In the genomic region with DNA sequence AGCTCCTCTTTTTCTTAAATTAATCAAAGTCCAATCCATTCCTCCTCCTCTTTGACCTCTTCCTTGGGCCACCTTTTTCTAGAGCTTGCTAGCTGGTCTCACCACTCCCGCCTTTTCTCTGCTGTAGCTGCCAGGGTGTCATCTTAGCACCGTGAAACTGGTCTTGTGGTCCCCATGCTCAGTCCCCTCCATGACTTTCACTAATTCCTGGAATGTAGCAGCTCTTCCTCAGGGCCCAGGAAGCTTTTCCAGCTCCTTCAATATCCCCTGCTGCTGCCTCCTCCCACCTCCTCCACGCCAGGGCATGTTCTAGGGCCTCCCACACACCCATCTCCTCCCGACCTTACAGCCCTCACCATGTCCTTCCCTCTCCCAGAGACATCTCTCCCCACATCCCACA, we compare ENCODE assay signal across 31 cellular contexts.
"Had no signal": no experiment of that assay in that cellular context is flagged by ENCODE, and none has a peak within 500 bp of the region (broad histone marks: within the 10 kb centered on the region; RNA-seq: fewer than 3 reads in every experiment).

No MANE protein-coding gene starts in this region.

- H3K4me2 ChIP-seq: hepatocyte, smooth muscle cell had no signal

- H3K9me3 Mint-ChIP-seq: memory B cell; nephron; stimulated activated naive CD8-positive, alpha-beta T cell treated with anti-CD3 and anti-CD28 coated beads, Interleukin-15, amount 100 ng/mL, for 72 hours had no signal

- H3K4me1 ChIP-seq: esophagus muscularis mucosa, foreskin keratinocyte, gastroesophageal sphincter, heart left ventricle, pancreas, right lobe of liver, suprapubic skin, transverse colon had no signal

- H3K4me3 ChIP-seq: dorsolateral prefrontal cortex, esophagus muscularis mucosa, gastroesophageal sphincter, heart left ventricle, hepatocyte, lung, mucosa of descending colon, pancreas, right lobe of liver, smooth muscle cell, suprapubic skin, transverse colon had no signal

- H3K27ac Mint-ChIP-seq: memory B cell; mesothelial cell of epicardium; naive thymus-derived CD4-positive, alpha-beta T cell; stimulated activated naive CD8-positive, alpha-beta T cell treated with anti-CD3 and anti-CD28 coated beads, Interleukin-15, amount 100 ng/mL, for 72 hours had no signal

- H3K27me3 ChIP-seq: esophagus muscularis mucosa, foreskin keratinocyte, gastroesophageal sphincter, heart left ventricle, hepatocyte, pancreas, right lobe of liver, suprapubic skin, transverse colon had no signal

- H3K36me3 ChIP-seq: esophagus muscularis mucosa, gastroesophageal sphincter, heart left ventricle, pancreas, right lobe of liver, suprapubic skin, transverse colon had no signal

- ATAC-seq: foreskin keratinocyte; gastroesophageal sphincter; heart left ventricle; left lobe of liver; mucosa of descending colon; naive thymus-derived CD4-positive, alpha-beta T cell; pancreas; right lobe of liver; stimulated activated naive CD8-positive, alpha-beta T cell treated with anti-CD3 and anti-CD28 coated beads, Interleukin-15, amount 100 ng/mL, for 72 hours had no signal

- H3K9me3 ChIP-seq: esophagus muscularis mucosa, gastroesophageal sphincter, heart left ventricle, mucosa of descending colon, pancreas, right lobe of liver, suprapubic skin, transverse colon had no signal

- H3K79me2 ChIP-seq: hepatocyte had no signal

- DNase-seq: central memory CD4-positive, alpha-beta T cell; dorsolateral prefrontal cortex; effector CD8-positive, alpha-beta T cell; foreskin keratinocyte; heart left ventricle; mucosa of descending colon; naive thymus-derived CD4-positive, alpha-beta T cell; occipital lobe; pancreas; retina; right lobe of liver; stimulated activated CD4-positive, alpha-beta T cell treated with anti-CD3 and anti-CD28 coated beads, Interleukin-12 subunit alpha, Interleukin-12 subunit beta, amount 100 ng/mL, for 4 hours; stimulated activated CD4-positive, alpha-beta T cell treated with anti-CD3 and anti-CD28 coated beads, Interleukin-1b, Interleukin-23, amount 100 ng/mL, for 48 hours; stimulated activated CD4-positive, alpha-beta T cell treated with anti-CD3 and anti-CD28 coated beads, Interleukin-4, amount 100 ng/mL, for 1 hour; stimulated activated CD8-positive, alpha-beta memory T cell treated with anti-CD3 and anti-CD28 coated beads, Interleukin-4, amount 100 ng/mL, for 48 hours; stimulated activated naive CD4-positive, alpha-beta T cell; stimulated activated naive CD8-positive, alpha-beta T cell treated with anti-CD3 and anti-CD28 coated beads, Interleukin-15, amount 100 ng/mL, for 72 hours; transverse colon had no signal

- H3K4me1 Mint-ChIP-seq: stimulated activated naive CD8-positive, alpha-beta T cell treated with anti-CD3 and anti-CD28 coated beads, Interleukin-15, amount 100 ng/mL, for 72 hours had no signal

- H3K4me3 Mint-ChIP-seq: memory B cell; mesothelial cell of epicardium; naive thymus-derived CD4-positive, alpha-beta T cell; nephron; stimulated activated naive CD8-positive, alpha-beta T cell treated with anti-CD3 and anti-CD28 coated beads, Interleukin-15, amount 100 ng/mL, for 72 hours had no signal

- H3K36me3 Mint-ChIP-seq: memory B cell; mesothelial cell of epicardium; naive thymus-derived CD4-positive, alpha-beta T cell had no signal

- FAIRE-seq: colon, endothelial cell of umbilical vein, keratinocyte, pancreas had no signal

- H2AFZ ChIP-seq: hepatocyte had no signal

- H3K27ac ChIP-seq: dorsolateral prefrontal cortex, esophagus muscularis mucosa, foreskin keratinocyte, gastroesophageal sphincter, heart left ventricle, hepatocyte, pancreas, right lobe of liver, suprapubic skin, transverse colon had no signal
